In the genomic region with DNA sequence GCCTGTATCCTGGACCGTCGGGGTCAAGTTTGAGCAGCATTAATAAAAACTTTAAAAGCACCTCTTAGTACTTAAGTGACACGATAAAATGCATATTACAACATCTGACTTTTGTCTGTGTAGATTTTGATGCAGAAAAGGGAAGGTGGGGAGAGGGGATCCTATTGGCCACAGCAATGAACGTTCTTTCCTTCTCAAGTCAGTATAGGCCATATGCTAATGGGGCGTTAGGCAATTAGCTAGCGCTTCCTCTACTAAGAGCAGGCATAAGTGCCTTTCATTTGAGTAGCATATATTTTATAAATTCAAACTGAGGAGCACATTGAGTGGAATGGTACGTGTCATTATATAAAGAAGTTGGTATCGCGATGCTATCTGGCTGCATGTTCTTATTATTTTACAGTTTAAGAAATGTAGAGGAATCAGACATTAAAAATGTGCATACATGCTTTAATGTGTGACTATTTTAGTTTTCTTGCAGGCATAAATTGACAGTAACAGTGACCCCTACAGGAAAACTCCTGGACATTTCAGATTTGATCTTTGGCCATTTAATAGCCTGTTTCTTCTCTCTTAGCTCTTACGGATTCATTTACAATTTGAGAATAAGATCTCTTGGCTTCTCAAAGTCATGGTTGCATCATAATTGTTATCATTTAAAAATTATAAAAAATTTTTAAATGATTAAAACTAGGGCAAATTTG, we compare ENCODE assay signal across 1 cellular context.
TF ChIP-seq lines count a peak whose summit lies in the region.

No MANE protein-coding gene starts in this region.

TF ChIP-seq in HCT116, 20 proteins besides CTCF, POLR2A, EP300 and RAD21 (continued from another document):
- no peak for TF ChIP-seq SRF (IDR thresholded peaks at IDR 0.05; ENCODE audit: low read depth)
- no peak for TF ChIP-seq EGR1 (IDR thresholded peaks at IDR 0.05; ENCODE audit: low read depth)
- no peak for TF ChIP-seq TCF7L2 (IDR thresholded peaks at IDR 0.05; ENCODE audit: borderline replicate concordance, extremely low read depth, insufficient read depth, insufficient read length)
- no peak for TF ChIP-seq CEBPB (IDR thresholded peaks at IDR 0.05; ENCODE audit: low read depth)
- no peak for TF ChIP-seq SIN3A (IDR thresholded peaks at IDR 0.05; ENCODE audit: low read depth)
- no peak for TF ChIP-seq ELF1 (IDR thresholded peaks at IDR 0.05; ENCODE audit: borderline replicate concordance, low read depth)
- TF ChIP-seq CBX3 (IDR thresholded peaks at IDR 0.05; ENCODE audit: low read depth): no peak
